ENCODE assay signal across 17 cellular contexts in the genomic region with DNA sequence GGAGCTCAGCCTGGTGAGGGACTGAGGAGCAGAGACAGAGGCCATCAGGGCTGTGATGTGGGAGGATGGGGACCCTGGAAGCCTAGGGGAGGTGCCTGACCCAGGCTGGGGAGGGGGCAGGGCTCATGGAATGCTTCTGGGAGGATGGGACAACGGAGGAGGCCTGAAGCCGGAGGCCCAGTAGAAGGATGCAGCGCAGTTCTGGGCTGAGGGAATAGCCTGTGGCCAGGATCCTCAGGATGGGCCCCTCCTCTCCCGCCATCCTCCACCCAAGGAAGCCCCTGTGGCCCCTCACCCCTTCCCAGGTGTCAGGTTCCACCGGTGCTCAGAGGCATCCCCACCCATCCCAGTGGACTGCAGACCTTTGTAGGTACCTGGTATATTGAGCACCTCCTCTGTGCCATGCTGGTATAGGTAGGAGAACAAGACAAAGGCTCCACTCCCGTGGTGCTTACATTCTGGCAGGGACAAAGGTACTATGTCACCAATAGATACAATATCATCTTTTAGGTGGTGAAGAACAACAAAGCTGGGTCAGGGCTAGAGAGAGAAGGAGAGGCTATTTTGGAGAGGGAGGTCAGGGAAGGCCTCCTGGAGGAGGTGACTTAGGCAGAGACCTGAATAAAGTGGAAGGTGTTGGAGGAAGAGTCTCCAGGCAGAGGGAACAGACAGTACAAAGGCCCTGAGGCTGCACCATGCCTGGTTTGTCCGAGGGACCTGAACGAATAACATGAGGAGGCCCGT. TPM values are rescaled to one million over a fixed set of nuclear protein-coding genes. Genes with fewer than 3 reads are reported as not detected.
DNase-seq lines count a peak whose midpoint lies in the region; TF ChIP-seq lines count a peak whose summit lies in the region.
"Had no signal": no experiment of that assay in that cellular context is flagged by ENCODE, and none has a peak within 500 bp of the region (broad histone marks: within the 10 kb centered on the region; RNA-seq: fewer than 3 reads in every experiment).

No MANE protein-coding gene starts in this region.

- no peak overlapping the region for H3K4ac ChIP-seq in neuronal stem cell (ENCODE audit: low read length)

- H3K9me3 Mint-ChIP-seq in T-helper 1 cell treated with Interleukin-12 subunit alpha and Interleukin-12 subunit beta and Interleukin-4 antibody, amounts not matched to agents 30 μg/mL and 1 μg/mL, for 36 hours: no peaks in the 10 kb centered on the region
- H3K9me3 Mint-ChIP-seq in IgD-negative memory B cell: no peaks in the 10 kb centered on the region
- H3K9me3 Mint-ChIP-seq in chondrocyte (ENCODE audit: low read depth): no peaks in the 10 kb centered on the region

- peak overlapping the region; percentile 56 for H2AK5ac ChIP-seq in neuronal stem cell (ENCODE audit: low read depth, low read length)

- H3K4me3 Mint-ChIP-seq in T-helper 1 cell treated with Interleukin-12 subunit alpha and Interleukin-12 subunit beta and Interleukin-4 antibody, amounts not matched to agents 30 μg/mL and 1 μg/mL, for 36 hours: peak overlapping the region; percentile 94
- H3K4me3 Mint-ChIP-seq in IgD-negative memory B cell (peak overlapping the region in 3 of 4 donors; percentile 2 to 60 (median 3)), chondrocyte (ENCODE audit: unreplicated experiment) (no peak overlapping the region)

- no peak overlapping the region for H3K23ac ChIP-seq in neuronal stem cell (ENCODE audit: low read depth, low read length, poor library complexity)

- peak overlapping the region; percentile 32 for H3K14ac ChIP-seq in neuronal stem cell (ENCODE audit: low read length)

- no peak overlapping the region for H4K91ac ChIP-seq in neuronal stem cell (ENCODE audit: low read depth, low read length, poor library complexity)

- H3K36me3 Mint-ChIP-seq in T-helper 1 cell treated with Interleukin-12 subunit alpha and Interleukin-12 subunit beta and Interleukin-4 antibody, amounts not matched to agents 30 μg/mL and 1 μg/mL, for 36 hours (ENCODE audit: low read depth): peaks cover 58% of the 10 kb centered on the region
- no peaks in the 10 kb centered on the region for H3K36me3 Mint-ChIP-seq in IgD-negative memory B cell
- H3K36me3 Mint-ChIP-seq in chondrocyte (ENCODE audit: low read depth): no peaks in the 10 kb centered on the region

- TF ChIP-seq POLR2A in uterus (IDR thresholded peaks at IDR 0.05): no peak

- no peaks in the 10 kb centered on the region for H3K9me3 ChIP-seq in neuronal stem cell (replicated peaks in 1 of 2; ENCODE audit: control insufficient read depth in 2 of 2, insufficient read depth in 1 of 2, low read depth in 1 of 2, low read length in 2 of 2)
- H3K9me3 ChIP-seq in uterus: no peaks in the 10 kb centered on the region
- H3K9me3 ChIP-seq: Caco-2, heart left ventricle had no signal

- H3K27me3 ChIP-seq in neuronal stem cell (ENCODE audit: control insufficient read depth in 3 of 3, insufficient read depth in 3 of 3, low read depth in 1 of 3, low read length in 3 of 3): no peaks in the 10 kb centered on the region
- no peaks in the 10 kb centered on the region for H3K27me3 ChIP-seq in uterus
- H3K27me3 ChIP-seq: heart left ventricle had no signal

- peak overlapping the region; percentile 77 for H2BK15ac ChIP-seq in neuronal stem cell (ENCODE audit: low read length)

- peak overlapping the region; percentile 99 for H3K27ac Mint-ChIP-seq in T-helper 1 cell treated with Interleukin-12 subunit alpha and Interleukin-12 subunit beta and Interleukin-4 antibody, amounts not matched to agents 30 μg/mL and 1 μg/mL, for 36 hours
- H3K27ac Mint-ChIP-seq in IgD-negative memory B cell (peak overlapping the region in 2 of 3 donors; percentile 8), chondrocyte (ENCODE audit: unreplicated experiment) (no peak overlapping the region)

- intact Hi-C loops in uterus (cut with DNase I; ENCODE audit: low total_unique reads): no loop called here

- H2BK12ac ChIP-seq in neuronal stem cell (ENCODE audit: low read length): no peak overlapping the region

- TF ChIP-seq CTCF in chondrocyte (IDR thresholded peaks at IDR 0.05) (no peak), uterus (IDR thresholded peaks at IDR 0.05) (no peak)

- H2AFZ ChIP-seq in neuronal stem cell (ENCODE audit: low read length): peak overlapping the region; percentile 6

- WGBS in neuronal stem cell (ENCODE audit: extremely low coverage in 2 of 2, insufficient read length in 2 of 2, insufficient replicate concordance in 1 of 2), 2 donors: no CpG with 5 or more reads among the region's 9 CpGs

- H3K9ac ChIP-seq in neuronal stem cell (ENCODE audit: low read depth, low read length, poor library complexity): peak overlapping the region; percentile 7

- H3K79me1 ChIP-seq in neuronal stem cell (ENCODE audit: low read depth, low read length): no peaks in the 10 kb centered on the region

- H2BK120ac ChIP-seq in neuronal stem cell (ENCODE audit: low read depth, low read length): no peak overlapping the region

- H3K27ac ChIP-seq in neuronal stem cell (replicated peaks; ENCODE audit: low read length) (no peak overlapping the region), uterus (no peak overlapping the region)
- H3K27ac ChIP-seq: 22Rv1 had no signal

- peak overlapping the region; percentile 3 for H2BK5ac ChIP-seq in neuronal stem cell (ENCODE audit: low read length)

- H3K18ac ChIP-seq in neuronal stem cell (ENCODE audit: low read length): peak overlapping the region; percentile 87

- DNase-seq in T-helper 1 cell: no peak
- DNase-seq in chondrocyte (ENCODE audit: low spot score): peak; percentile 59
- no peak for DNase-seq in neuronal stem cell (ENCODE audit: low spot score)
- no peak for DNase-seq in uterus
- DNase-seq in NCI-H187 (lab: John Stamatoyannopoulos, UW): no peak
- DNase-seq in NCI-H1105 treated with DMSO at 0.1 percent for 48 hours (lab: John Stamatoyannopoulos, UW): no peak
- DNase-seq: activated CD4-positive, alpha-beta T cell treated with anti-CD3 and anti-CD28 coated beads, Interleukin-2, amount 50 U/mL, for 48 hours; kidney glomerular epithelial cell; NCI-H187 treated with DMSO at 0.1 percent for 48 hours; NCI-H526 treated with DMSO at 0.1 percent for 48 hours; stimulated activated CD4-positive, alpha-beta T cell treated with anti-CD3 and anti-CD28 coated beads, Interleukin-4, amount 100 ng/mL, for 4 hours; stimulated activated naive CD4-positive, alpha-beta T cell had no signal

- H3K4me1 Mint-ChIP-seq in T-helper 1 cell treated with Interleukin-12 subunit alpha and Interleukin-12 subunit beta and Interleukin-4 antibody, amounts not matched to agents 30 μg/mL and 1 μg/mL, for 36 hours (ENCODE audit: low read depth): peaks cover 75% of the 10 kb centered on the region
- peaks cover 14 to 27% (median 17%) of the 10 kb centered on the region in 3 donors for H3K4me1 Mint-ChIP-seq in IgD-negative memory B cell
- no peaks in the 10 kb centered on the region for H3K4me1 Mint-ChIP-seq in chondrocyte (ENCODE audit: low read depth)

- H4K8ac ChIP-seq in neuronal stem cell (ENCODE audit: low read depth, low read length): peak overlapping the region; percentile 48

- H3K4me1 ChIP-seq in neuronal stem cell (ENCODE audit: control insufficient read depth in 2 of 2, insufficient read depth in 1 of 2, low read depth in 1 of 2, low read length in 2 of 2) (peaks cover 2 to 4% of the 10 kb centered on the region in 2 donors), uterus (no peaks in the 10 kb centered on the region)

- no peak overlapping the region for H3K4me2 ChIP-seq in neuronal stem cell (ENCODE audit: insufficient read depth, low read length, poor library complexity, severe bottlenecking)

- no peaks in the 10 kb centered on the region for H3K27me3 Mint-ChIP-seq in T-helper 1 cell treated with Interleukin-12 subunit alpha and Interleukin-12 subunit beta and Interleukin-4 antibody, amounts not matched to agents 30 μg/mL and 1 μg/mL, for 36 hours (ENCODE audit: low read depth)
- no peaks in the 10 kb centered on the region for H3K27me3 Mint-ChIP-seq in IgD-negative memory B cell
- peaks cover 18% of the 10 kb centered on the region for H3K27me3 Mint-ChIP-seq in chondrocyte (ENCODE audit: low read depth)

- no peak overlapping the region for H3K4me3 ChIP-seq in neuronal stem cell (ENCODE audit: low read length in 2 of 2)
- no peak overlapping the region for H3K4me3 ChIP-seq in uterus

- H3K36me3 ChIP-seq in neuronal stem cell (replicated peaks in 1 of 2; ENCODE audit: control insufficient read depth in 2 of 2, insufficient read depth in 2 of 2, low read length in 2 of 2) (no peaks in the 10 kb centered on the region), uterus (no peaks in the 10 kb centered on the region)
- H3K36me3 ChIP-seq: heart left ventricle had no signal

RNA-seq across cellular contexts. Expression of a gene that starts 2.7 kb away (rescaled TPM):
- polyA plus RNA-seq in IgD-negative memory B cell: 4.6 TPM
- total RNA-seq in chondrocyte (0.37 to 0.41 TPM in 2 of 3 replicates, not detected in the other), uterus (10 to 100 TPM in 1 of 4 donors, 1 to 10 TPM in 3; 3.3 to 11.2 (median 5.1) TPM)
- 0.08 TPM for polyA plus RNA-seq in neuronal stem cell (2013, experiment 1 of 2)
- polyA plus RNA-seq in neuronal stem cell (2013, experiment 2 of 2): 0.06 TPM

RNA-seq across cellular contexts. Expression of a gene that starts 46.6 kb away (rescaled TPM):
- polyA plus RNA-seq in IgD-negative memory B cell: 1.4 TPM
- total RNA-seq in chondrocyte (8.8 to 11.6 TPM (median 10.0 TPM) in 3 replicates), uterus (10 to 100 TPM in 3 of 4 donors, 1 to 10 TPM in 1; 5.4 to 17.9 (median 14.0) TPM)
- 3.1 TPM for polyA plus RNA-seq in neuronal stem cell (2013, experiment 1 of 2)
- 3.7 TPM for polyA plus RNA-seq in neuronal stem cell (2013, experiment 2 of 2)

RNA-seq across cellular contexts. Expression of a gene that starts 52.3 kb away (rescaled TPM):
- 11.3 TPM for polyA plus RNA-seq in IgD-negative memory B cell
- 51.0 to 66.0 TPM (median 51.8 TPM) in 3 replicates for total RNA-seq in chondrocyte
- polyA plus RNA-seq in neuronal stem cell (2013, experiment 1 of 2): 58.1 TPM
- polyA plus RNA-seq in neuronal stem cell (2013, experiment 2 of 2): 55.1 TPM
- 10 to 100 TPM; 33.2 to 91.2 (median 69.3) TPM for total RNA-seq in uterus
